In genomic region chr14:57866199-57866755, GRCh38 we compare ENCODE assay signal across 18 cellular contexts. TPM values are rescaled to one million over a fixed set of nuclear protein-coding genes. Genes with fewer than 3 reads are reported as not detected.
DNase-seq lines count a peak whose midpoint lies in the region; ATAC-seq and TF ChIP-seq lines count a peak whose summit lies in the region.
"Had no signal": no experiment of that assay in that cellular context is flagged by ENCODE, and none has a peak within 500 bp of the region (broad histone marks: within the 10 kb centered on the region; RNA-seq: fewer than 3 reads in every experiment).

No MANE protein-coding gene starts in this region.

- WGBS in iPS DF 6.9 (ENCODE audit: insufficient coverage, insufficient read length) = no CpG with 5 or more reads among the region's 19 CpGs

- H3K4me3 ChIP-seq in H7 (ENCODE audit: insufficient read depth, low read depth, low read length) (peak overlapping the region; percentile 33), iPS DF 6.9 (ENCODE audit: low read length) (peak overlapping the region; percentile 44; the same call in 1 of the 2 replicates)
- H3K4me3 ChIP-seq: BLaER1 treated with 17β-estradiol and CSF1 and Interleukin-3, amounts not matched to agents 10 nM and 100 nM had no signal

- H3K9me3 ChIP-seq in iPS DF 6.9 (ENCODE audit: control insufficient read depth, insufficient read depth, low read length) = no peaks in the 10 kb centered on the region; the same call in 1 of the 2 replicates
- H3K9me3 ChIP-seq: esophagus squamous epithelium, transverse colon had no signal

- H3K36me3 ChIP-seq in H7 (replicated peaks; ENCODE audit: control insufficient read depth, insufficient read depth, low read length) (no peaks in the 10 kb centered on the region), iPS DF 6.9 (ENCODE audit: control insufficient read depth, insufficient read depth, low read length) (no peaks in the 10 kb centered on the region)
- H3K36me3 ChIP-seq: BLaER1 treated with 17β-estradiol and CSF1 and Interleukin-3, amounts not matched to agents 10 nM and 100 nM; esophagus squamous epithelium; transverse colon had no signal

- ATAC-seq in HG03571 (IDR thresholded peaks at IDR 0.05; ENCODE audit: unreplicated experiment) (no peak), GM19328 (IDR thresholded peaks at IDR 0.05; ENCODE audit: unreplicated experiment) (no peak)
- ATAC-seq: activated CD4-positive, alpha-beta T cell treated with anti-CD3 and anti-CD28 coated beads for 36 hours had no signal

- TF ChIP-seq CTCF in VCaP (conservative IDR thresholded peaks at IDR 0.05) = 0 out of 2 replicates have a peak, but pooled peaks have one; percentile 3

- no peak for DNase-seq in H7
- DNase-seq in iPS DF 6.9 (ENCODE audit: low read depth, low spot score) = no peak
- DNase-seq in putamen (ENCODE audit: low spot score) = peak; percentile 12
- DNase-seq in activated effector memory CD4-positive, alpha-beta T cell treated with Interleukin-2 at 50 U/mL for 16 hours = no peak
- DNase-seq: activated gamma-delta T cell treated with Interleukin-2 at 50 U/mL for 16 hours, DND-41, esophagus squamous epithelium, KBM-7, transverse colon had no signal

- no peak overlapping the region for H3K27ac ChIP-seq in VCaP
- no peak overlapping the region for H3K27ac ChIP-seq in iPS DF 6.9 (ENCODE audit: low read length)
- H3K27ac ChIP-seq: BLaER1 treated with 17β-estradiol and CSF1 and Interleukin-3, amounts not matched to agents 10 nM and 100 nM; esophagus squamous epithelium; parathyroid adenoma; transverse colon had no signal

- H3K27me3 ChIP-seq in H7 (ENCODE audit: control insufficient read depth, insufficient read depth, low read length) = peaks cover 35% of the 10 kb centered on the region
- peaks cover 9% of the 10 kb centered on the region for H3K27me3 ChIP-seq in iPS DF 6.9 (ENCODE audit: control insufficient read depth, insufficient read depth, low read length)
- H3K27me3 ChIP-seq: BLaER1 treated with 17β-estradiol and CSF1 and Interleukin-3, amounts not matched to agents 10 nM and 100 nM had no signal

- peaks cover 2% of the 10 kb centered on the region for H3K4me1 ChIP-seq in iPS DF 6.9 (ENCODE audit: control insufficient read depth, insufficient read depth, low read length)
- H3K4me1 ChIP-seq: parathyroid adenoma had no signal

RNA-seq across cellular contexts. Expression of gene SLC35F4, which starts 0.4 kb away (rescaled TPM):
- not detected in 2 replicates for total RNA-seq in H7 (2014; rRNA removed; shearing (Covaris generic))
- total RNA-seq: activated CD4-positive, alpha-beta T cell treated with anti-CD3 and anti-CD28 coated beads for 36 hours; esophagus squamous epithelium; OCI-LY7; SK-MEL-5; smooth muscle cell; transverse colon had no signal
